Comparison of ENCODE assay signal across 14 cellular contexts in genomic region chr6:52340603-52340880, GRCh38.
"Had no signal": no experiment of that assay in that cellular context is flagged by ENCODE, and none has a peak within 500 bp of the region (broad histone marks: within the 10 kb centered on the region; RNA-seq: fewer than 3 reads in every experiment).

No MANE protein-coding gene starts in this region.

- DNase-seq: activated CD4-positive, alpha-beta T cell treated with anti-CD3 and anti-CD28 coated beads, Interleukin-2, amount 10 ng/mL, durations not matched to agents 7 days and 5 days; activated CD8-positive, alpha-beta memory T cell treated with anti-CD3 and anti-CD28 coated beads for 24 hours; activated gamma-delta T cell treated with Interleukin-2 at 50 U/mL for 16 hours; anterior cingulate cortex; cerebellar nuclear complex; effector memory CD4-positive, alpha-beta T cell; heart left ventricle; left cardiac atrium; naive B cell; T-helper 9 cell had no signal

- H3K9ac ChIP-seq: parathyroid adenoma had no signal

- ATAC-seq: heart left ventricle; left cardiac atrium; stimulated activated effector memory CD8-positive, alpha-beta T cell treated with anti-CD3 and anti-CD28 coated beads, Interleukin-12 subunit alpha, Interleukin-12 subunit beta, amount 100 ng/mL, for 72 hours had no signal

- H3K9me3 ChIP-seq: heart left ventricle, neutrophil had no signal

- H3K4me1 ChIP-seq: heart left ventricle, parathyroid adenoma had no signal

- H3K36me3 ChIP-seq: heart left ventricle, neutrophil had no signal

- H2AFZ ChIP-seq: parathyroid adenoma had no signal

- H3K79me2 ChIP-seq: parathyroid adenoma had no signal

- H3K27ac ChIP-seq: heart left ventricle, parathyroid adenoma had no signal

- H3K27me3 ChIP-seq: heart left ventricle, neutrophil had no signal

- H3K4me3 ChIP-seq: heart left ventricle, lung had no signal
